In the genomic region with DNA sequence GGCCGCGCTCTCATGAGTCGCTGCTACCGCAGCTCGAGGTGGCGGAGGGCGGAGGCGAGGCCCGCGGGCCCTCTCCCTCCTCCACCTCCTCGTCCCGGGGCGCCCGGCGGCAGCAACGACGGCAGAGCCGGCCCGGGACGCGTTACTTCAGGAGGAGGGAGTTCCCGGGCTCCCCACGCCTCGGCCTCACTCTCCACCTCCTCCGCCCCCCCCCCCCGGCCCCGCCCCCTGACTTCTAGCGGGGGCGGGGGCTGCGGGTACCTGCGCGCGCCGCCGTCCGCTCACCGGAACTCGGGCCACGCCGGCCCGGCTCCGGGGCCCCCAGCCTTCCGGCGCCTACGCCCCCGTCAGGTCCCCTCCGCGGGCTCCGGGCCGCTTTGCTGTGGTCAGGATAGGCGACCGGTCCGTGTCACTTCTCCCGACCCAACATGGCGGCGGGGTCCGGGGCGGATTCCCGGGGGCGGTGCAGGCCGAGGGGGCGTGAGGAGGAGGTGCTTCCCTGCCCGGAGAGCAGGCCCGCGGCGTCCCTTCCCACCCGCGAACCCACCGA, we compare ENCODE assay signal across 8 cellular contexts. TPM values are rescaled to one million over a fixed set of nuclear protein-coding genes. Genes with fewer than 3 reads are reported as not detected.
A peak's percentile ranks its signal among the peaks of the same experiment; 100 is the strongest.
DNase-seq lines count a peak whose midpoint lies in the region; ATAC-seq and TF ChIP-seq lines count a peak whose summit lies in the region.

A gene (minus strand): TSS at position 120 of the 550 bp plus-strand sequence. CDS start 55,415 bp downstream, outside the sequence.

- peaks cover 12% of the 10 kb centered on the region for H3K27me3 Mint-ChIP-seq in activated naive CD8-positive, alpha-beta T cell treated with anti-CD3 and anti-CD28 coated beads, Interleukin-2, amount 50 U/mL, for 24 hours
- H3K27me3 Mint-ChIP-seq in progenitor cell of endocrine pancreas = peaks cover 3% of the 10 kb centered on the region

- peaks cover 12% of the 10 kb centered on the region for H3K36me3 Mint-ChIP-seq in activated naive CD8-positive, alpha-beta T cell treated with anti-CD3 and anti-CD28 coated beads, Interleukin-2, amount 50 U/mL, for 24 hours (ENCODE audit: low read depth)
- H3K36me3 Mint-ChIP-seq in progenitor cell of endocrine pancreas (ENCODE audit: insufficient read depth) = no peaks in the 10 kb centered on the region

- H3K27ac Mint-ChIP-seq in activated naive CD8-positive, alpha-beta T cell treated with anti-CD3 and anti-CD28 coated beads, Interleukin-2, amount 50 U/mL, for 24 hours = peak within 1 kb of the TSS; percentile 100
- peak within 1 kb of the TSS; percentile 99 for H3K27ac Mint-ChIP-seq in progenitor cell of endocrine pancreas

- H3K27me3 ChIP-seq in HUES48 (ENCODE audit: control insufficient read depth, insufficient read depth, low read length) (no peaks in the 10 kb centered on the region), cardiac muscle cell (no peaks in the 10 kb centered on the region), upper lobe of right lung (no peaks in the 10 kb centered on the region)

- H3K9ac ChIP-seq in HUES48 (ENCODE audit: low read depth, low read length) = peak within 1 kb of the TSS; percentile 88

- peak within 1 kb of the TSS; percentile 98 for H3K4me3 Mint-ChIP-seq in activated naive CD8-positive, alpha-beta T cell treated with anti-CD3 and anti-CD28 coated beads, Interleukin-2, amount 50 U/mL, for 24 hours
- peak within 1 kb of the TSS; percentile 97 for H3K4me3 Mint-ChIP-seq in progenitor cell of endocrine pancreas (ENCODE audit: low read depth)

- H3K4me3 ChIP-seq in HUES48 (ENCODE audit: low read depth, low read length) (peak within 1 kb of the TSS; percentile 86), cardiac muscle cell (peak within 1 kb of the TSS; percentile 98), upper lobe of right lung (peak within 1 kb of the TSS; percentile 90)

- no peaks in the 10 kb centered on the region for H3K36me3 ChIP-seq in HUES48 (ENCODE audit: control insufficient read depth, insufficient read depth, low read length)
- no peaks in the 10 kb centered on the region for H3K36me3 ChIP-seq in cardiac muscle cell
- H3K36me3 ChIP-seq in upper lobe of right lung = no peaks in the 10 kb centered on the region

- intact Hi-C loops in upper lobe of right lung (cut with DNase I) = no loop called here

- TF ChIP-seq CTCF in cardiac muscle cell (IDR thresholded peaks at IDR 0.05; ENCODE audit: low read depth, low read length) (no peak), progenitor cell of endocrine pancreas (IDR thresholded peaks at IDR 0.05; ENCODE audit: unreplicated experiment) (no peak), upper lobe of right lung (IDR thresholded peaks at IDR 0.05) (no peak)

- ATAC-seq in GM21381 (IDR thresholded peaks at IDR 0.05; ENCODE audit: unreplicated experiment) (peak; percentile 52), upper lobe of right lung (peak; percentile 94)
- ATAC-seq in activated naive CD8-positive, alpha-beta T cell treated with anti-CD3 and anti-CD28 coated beads, Interleukin-2, amount 50 U/mL, for 24 hours = peak; percentile 55

- H3K4me1 ChIP-seq in HUES48 (ENCODE audit: control insufficient read depth, insufficient read depth, low read length) = peaks cover 29% of the 10 kb centered on the region
- H3K4me1 ChIP-seq in cardiac muscle cell (ENCODE audit: low read depth) = peaks cover 18% of the 10 kb centered on the region
- peaks cover 14% of the 10 kb centered on the region for H3K4me1 ChIP-seq in upper lobe of right lung

- DNase-seq in DMS153 treated with DMSO at 0.1 percent for 48 hours (lab: John Stamatoyannopoulos, UW; ENCODE audit: unreplicated experiment) (peak; percentile 7), SW 1271 (lab: John Stamatoyannopoulos, UW) (peak; percentile 45 to 50), cardiac muscle cell (ENCODE audit: low read depth in 1 of 2, low spot score in 1 of 2) (peak; percentile 85 to 92), progenitor cell of endocrine pancreas (ENCODE audit: low spot score, unreplicated experiment) (peak; percentile 78), upper lobe of right lung (peak; percentile 91)
- peak; percentile 79 for DNase-seq in activated naive CD8-positive, alpha-beta T cell treated with anti-CD3 and anti-CD28 coated beads, Interleukin-2, amount 50 U/mL, for 24 hours

- H3K27ac ChIP-seq in HUES48 (ENCODE audit: low read depth, low read length) = peak within 1 kb of the TSS; percentile 100
- H3K27ac ChIP-seq in cardiac muscle cell = peak within 1 kb of the TSS; percentile 98
- H3K27ac ChIP-seq in upper lobe of right lung = peak within 1 kb of the TSS; percentile 96

- peaks cover 79% of the 10 kb centered on the region for H3K4me1 Mint-ChIP-seq in activated naive CD8-positive, alpha-beta T cell treated with anti-CD3 and anti-CD28 coated beads, Interleukin-2, amount 50 U/mL, for 24 hours
- peaks cover 26% of the 10 kb centered on the region for H3K4me1 Mint-ChIP-seq in progenitor cell of endocrine pancreas (ENCODE audit: low read depth)

- H3K9me3 ChIP-seq in HUES48 (ENCODE audit: control insufficient read depth, insufficient read depth, low read length) (no peaks in the 10 kb centered on the region), cardiac muscle cell (ENCODE audit: low read depth) (no peaks in the 10 kb centered on the region), upper lobe of right lung (no peaks in the 10 kb centered on the region)

- H3K9me3 Mint-ChIP-seq in activated naive CD8-positive, alpha-beta T cell treated with anti-CD3 and anti-CD28 coated beads, Interleukin-2, amount 50 U/mL, for 24 hours = no peaks in the 10 kb centered on the region
- H3K9me3 Mint-ChIP-seq in progenitor cell of endocrine pancreas (ENCODE audit: low read depth) = no peaks in the 10 kb centered on the region

RNA-seq across cellular contexts. Expression of the gene that starts here (rescaled TPM):
- 96.0 and 124 TPM in 2 replicates for total RNA-seq in cardiac muscle cell
- 18.5 and 20.6 TPM in 2 replicates for polyA plus RNA-seq in cardiac muscle cell
- total RNA-seq in progenitor cell of endocrine pancreas = 55.5 and 58.8 TPM in 2 replicates
- total RNA-seq in upper lobe of right lung = 56.0 TPM

Comparison
In these comparisons a context has a peak if more than half of its experiments do, and no peak if none do; other contexts are left out.
1. Peak in every context shown above with its lines: DNase-seq, ATAC-seq, H3K4me3 ChIP-seq and H3K27ac ChIP-seq.
2. DNase-seq: peak in every context shown above with its lines; median percentile 91 in upper lobe of right lung; 88 in cardiac muscle cell; 79 in activated naive CD8-positive, alpha-beta T cell treated with anti-CD3 and anti-CD28 coated beads, Interleukin-2, amount 50 U/mL, for 24 hours; 78 in progenitor cell of endocrine pancreas; 48 in SW 1271; 7 in DMS153 treated with DMSO at 0.1 percent for 48 hours.